ENCODE assay signal across 25 cellular contexts in genomic region chr2:6906165-6906751, GRCh38. TPM values are rescaled to one million over a fixed set of nuclear protein-coding genes. Genes with fewer than 3 reads are reported as not detected.
DNase-seq lines count a peak whose midpoint lies in the region; ATAC-seq and TF ChIP-seq lines count a peak whose summit lies in the region.
"Had no signal": no experiment of that assay in that cellular context is flagged by ENCODE, and none has a peak within 500 bp of the region (broad histone marks: within the 10 kb centered on the region; RNA-seq: fewer than 3 reads in every experiment).

No MANE protein-coding gene starts in this region.

- CTCF ChIA-PET in activated CD4-positive, alpha-beta T cell treated with anti-CD3 and anti-CD28 coated beads, Interleukin-2, amount 10 ng/mL, durations not matched to agents 7 days and 5 days (lab: Charles Lee) = interaction anchor here (0.7 to 4.7 kb wide), 6 partner anchors 8 to 122 kb away, joined by 3 to 20 read pairs (median 4); partner anchors contain the start of gene RNF144A
- CTCF ChIA-PET in MCF 10A (lab: Yijun Ruan, JAX) = interaction anchor here (0.7 to 3.1 kb wide), 5 partner anchors 9 to 138 kb away, joined by 3 to 20 read pairs (median 7); partner anchors contain the start of gene RNF144A

- H3K9me3 Mint-ChIP-seq in activated CD4-positive, alpha-beta T cell treated with anti-CD3 and anti-CD28 coated beads, Interleukin-2, amount 10 ng/mL, durations not matched to agents 7 days and 5 days = peaks cover 62% of the 10 kb centered on the region
- H3K9me3 Mint-ChIP-seq in activated T-helper 1 cell treated with anti-CD3 and anti-CD28 coated beads, Interleukin-12 subunit alpha, Interleukin-12 subunit beta, Interleukin-2, Interleukin-4 antibody, amounts not matched to agents 30 ng/mL and 10 ng/mL and 1 ng/mL, durations not matched to agents 14 hours and 24 hours and 36 hours = peaks cover 21% of the 10 kb centered on the region
- H3K9me3 Mint-ChIP-seq in MCF 10A (ENCODE audit: unreplicated experiment) = peaks cover 11% of the 10 kb centered on the region

- ATAC-seq in left colon = peak; percentile 78
- ATAC-seq: heart left ventricle, right cardiac atrium had no signal

- BruUV-seq in MCF 10A (replicated peaks; lab: Mats Ljungman, UMichigan) = no TSS peak

- peaks cover 92% of the 10 kb centered on the region for H3K36me3 Mint-ChIP-seq in activated CD4-positive, alpha-beta T cell treated with anti-CD3 and anti-CD28 coated beads, Interleukin-2, amount 10 ng/mL, durations not matched to agents 7 days and 5 days (ENCODE audit: low read depth)
- H3K36me3 Mint-ChIP-seq in activated T-helper 1 cell treated with anti-CD3 and anti-CD28 coated beads, Interleukin-12 subunit alpha, Interleukin-12 subunit beta, Interleukin-2, Interleukin-4 antibody, amounts not matched to agents 30 ng/mL and 10 ng/mL and 1 ng/mL, durations not matched to agents 14 hours and 24 hours and 36 hours (ENCODE audit: low read depth) = peaks cover 38% of the 10 kb centered on the region
- H3K36me3 Mint-ChIP-seq in MCF 10A (ENCODE audit: insufficient read depth, unreplicated experiment) = no peaks in the 10 kb centered on the region

- H3K4me3 Mint-ChIP-seq in activated CD4-positive, alpha-beta T cell treated with anti-CD3 and anti-CD28 coated beads, Interleukin-2, amount 10 ng/mL, durations not matched to agents 7 days and 5 days = no peak overlapping the region
- peak overlapping the region; percentile 27 for H3K4me3 Mint-ChIP-seq in activated T-helper 1 cell treated with anti-CD3 and anti-CD28 coated beads, Interleukin-12 subunit alpha, Interleukin-12 subunit beta, Interleukin-2, Interleukin-4 antibody, amounts not matched to agents 30 ng/mL and 10 ng/mL and 1 ng/mL, durations not matched to agents 14 hours and 24 hours and 36 hours
- H3K4me3 Mint-ChIP-seq in MCF 10A (ENCODE audit: unreplicated experiment) = no peak overlapping the region
- H3K4me3 Mint-ChIP-seq: mesothelial cell of epicardium, nephron progenitor cell had no signal

- POLR2A ChIA-PET in activated CD4-positive, alpha-beta T cell treated with anti-CD3 and anti-CD28 coated beads, Interleukin-2, amount 10 ng/mL, durations not matched to agents 7 days and 5 days (lab: Charles Lee) = interaction anchor here (0.7 kb wide), 1 partner anchor 24 kb away, joined by 3 read pairs; no protein-coding TSS in a partner anchor
- POLR2A ChIA-PET in MCF 10A (lab: Yijun Ruan, JAX) = no interaction called here

- H3K27ac Mint-ChIP-seq in activated CD4-positive, alpha-beta T cell treated with anti-CD3 and anti-CD28 coated beads, Interleukin-2, amount 10 ng/mL, durations not matched to agents 7 days and 5 days = peak overlapping the region; percentile 60
- peak overlapping the region; percentile 57 for H3K27ac Mint-ChIP-seq in activated T-helper 1 cell treated with anti-CD3 and anti-CD28 coated beads, Interleukin-12 subunit alpha, Interleukin-12 subunit beta, Interleukin-2, Interleukin-4 antibody, amounts not matched to agents 30 ng/mL and 10 ng/mL and 1 ng/mL, durations not matched to agents 14 hours and 24 hours and 36 hours
- no peak overlapping the region for H3K27ac Mint-ChIP-seq in MCF 10A (ENCODE audit: low read depth, unreplicated experiment)
- H3K27ac Mint-ChIP-seq: mesothelial cell of epicardium, nephron progenitor cell had no signal

- H3K4me1 Mint-ChIP-seq in activated CD4-positive, alpha-beta T cell treated with anti-CD3 and anti-CD28 coated beads, Interleukin-2, amount 10 ng/mL, durations not matched to agents 7 days and 5 days = peaks cover 70% of the 10 kb centered on the region
- peaks cover 61% of the 10 kb centered on the region for H3K4me1 Mint-ChIP-seq in activated T-helper 1 cell treated with anti-CD3 and anti-CD28 coated beads, Interleukin-12 subunit alpha, Interleukin-12 subunit beta, Interleukin-2, Interleukin-4 antibody, amounts not matched to agents 30 ng/mL and 10 ng/mL and 1 ng/mL, durations not matched to agents 14 hours and 24 hours and 36 hours (ENCODE audit: low read depth)
- H3K4me1 Mint-ChIP-seq in MCF 10A (ENCODE audit: insufficient read depth, unreplicated experiment) = no peaks in the 10 kb centered on the region
- H3K4me1 Mint-ChIP-seq: mesothelial cell of epicardium, nephron progenitor cell had no signal

- no peak for DNase-seq in activated CD4-positive, alpha-beta T cell treated with anti-CD3 and anti-CD28 coated beads, Interleukin-2, amount 10 ng/mL, durations not matched to agents 7 days and 5 days
- no peak for DNase-seq in activated CD4-positive, alpha-beta T cell treated with anti-CD3 and anti-CD28 coated beads for 1 hour
- DNase-seq in NCI-H1105 treated with DMSO at 0.1 percent for 48 hours (lab: John Stamatoyannopoulos, UW) = peak; percentile 47
- no peak for DNase-seq in activated T-helper 1 cell treated with anti-CD3 and anti-CD28 coated beads, Interleukin-12 subunit alpha, Interleukin-12 subunit beta, Interleukin-2, Interleukin-4 antibody, amounts not matched to agents 30 ng/mL and 10 ng/mL and 1 ng/mL, durations not matched to agents 14 hours and 24 hours and 36 hours (ENCODE audit: low spot score)
- no peak for DNase-seq in left colon
- DNase-seq in glomerular visceral epithelial cell (ENCODE audit: extremely low spot score) = no peak
- DNase-seq in iPS-NIHi11 (ENCODE audit: low spot score) = no peak
- DNase-seq in MCF 10A (ENCODE audit: unreplicated experiment) = no peak
- DNase-seq: ACHN; activated CD4-positive, alpha-beta T cell treated with anti-CD3 and anti-CD28 coated beads, Interleukin-2, amount 50 U/mL, for 48 hours; anterior cingulate cortex; dorsolateral prefrontal cortex; EL; heart left ventricle; KBM-7; left ventricle myocardium inferior; NCI-H187; NCI-H226; nephron progenitor cell; NK-92 treated with Interleukin-12 subunit alpha and Interleukin-12 subunit beta, amount 100 ng/mL, for 24 hours; Peyer's patch; right cardiac atrium; SJCRH30; upper lobe of left lung had no signal

- no peak for TF ChIP-seq CTCF in MCF 10A (IDR thresholded peaks at IDR 0.05; ENCODE audit: unreplicated experiment)

- no peaks in the 10 kb centered on the region for H3K27me3 Mint-ChIP-seq in activated CD4-positive, alpha-beta T cell treated with anti-CD3 and anti-CD28 coated beads, Interleukin-2, amount 10 ng/mL, durations not matched to agents 7 days and 5 days
- H3K27me3 Mint-ChIP-seq in activated T-helper 1 cell treated with anti-CD3 and anti-CD28 coated beads, Interleukin-12 subunit alpha, Interleukin-12 subunit beta, Interleukin-2, Interleukin-4 antibody, amounts not matched to agents 30 ng/mL and 10 ng/mL and 1 ng/mL, durations not matched to agents 14 hours and 24 hours and 36 hours (ENCODE audit: insufficient read depth) = peaks cover 8% of the 10 kb centered on the region
- H3K27me3 Mint-ChIP-seq in MCF 10A (ENCODE audit: insufficient read depth, unreplicated experiment) = peaks cover 81% of the 10 kb centered on the region

- intact Hi-C loops in activated T-helper 1 cell treated with anti-CD3 and anti-CD28 coated beads, Interleukin-12 subunit alpha, Interleukin-12 subunit beta, Interleukin-2, Interleukin-4 antibody, amounts not matched to agents 30 ng/mL and 10 ng/mL and 1 ng/mL, durations not matched to agents 14 hours and 24 hours and 36 hours (cut with micrococcal nuclease) = loop anchor here (1.0 kb wide), 1 partner anchor 11 kb away; the partner anchor contains the start of gene RNF144A
- intact Hi-C loops in left colon (cut with DNase I, micrococcal nuclease) = no loop called here
- intact Hi-C loops in MCF 10A (cut with micrococcal nuclease) = no loop called here

RNA-seq across cellular contexts. Expression of gene RNF144A, which starts 11.0 kb away (rescaled TPM):
- 100 to 1,000 TPM in 1 of 2 experiments, 10 to 100 TPM in 1; 89.6 to 101 TPM for total RNA-seq in activated CD4-positive, alpha-beta T cell treated with anti-CD3 and anti-CD28 coated beads, Interleukin-2, amount 10 ng/mL, durations not matched to agents 7 days and 5 days
- 14.4 and 16.6 TPM in 2 replicates for total RNA-seq in activated T-helper 1 cell treated with anti-CD3 and anti-CD28 coated beads, Interleukin-12 subunit alpha, Interleukin-12 subunit beta, Interleukin-2, Interleukin-4 antibody, amounts not matched to agents 30 ng/mL and 10 ng/mL and 1 ng/mL, durations not matched to agents 14 hours and 24 hours and 36 hours
- total RNA-seq in left colon (10 to 100 TPM; 20.7 to 21.2 TPM), MCF 10A (2022) (0.21 and 0.47 TPM in 2 replicates)

RNA-seq across cellular contexts. Expression of gene RSAD2, which starts 28.7 kb away (rescaled TPM):
- total RNA-seq in activated CD4-positive, alpha-beta T cell treated with anti-CD3 and anti-CD28 coated beads, Interleukin-2, amount 10 ng/mL, durations not matched to agents 7 days and 5 days = 100 to 1,000 TPM; 100 to 101 TPM
- 2.2 and 2.4 TPM in 2 replicates for total RNA-seq in activated T-helper 1 cell treated with anti-CD3 and anti-CD28 coated beads, Interleukin-12 subunit alpha, Interleukin-12 subunit beta, Interleukin-2, Interleukin-4 antibody, amounts not matched to agents 30 ng/mL and 10 ng/mL and 1 ng/mL, durations not matched to agents 14 hours and 24 hours and 36 hours
- total RNA-seq in left colon (10 to 100 TPM in 1 of 2 donors, 1 to 10 TPM in 1; 7.8 to 10.9 TPM), MCF 10A (2022) (0.09 TPM in 1 of 2 replicates, not detected in the other)
- total RNA-seq: SJCRH30 had no signal

RNA-seq across cellular contexts. Expression of gene CMPK2, which starts 40.6 kb away (rescaled TPM):
- 10 to 100 TPM; 94.3 to 96.0 TPM for total RNA-seq in activated CD4-positive, alpha-beta T cell treated with anti-CD3 and anti-CD28 coated beads, Interleukin-2, amount 10 ng/mL, durations not matched to agents 7 days and 5 days
- total RNA-seq in activated T-helper 1 cell treated with anti-CD3 and anti-CD28 coated beads, Interleukin-12 subunit alpha, Interleukin-12 subunit beta, Interleukin-2, Interleukin-4 antibody, amounts not matched to agents 30 ng/mL and 10 ng/mL and 1 ng/mL, durations not matched to agents 14 hours and 24 hours and 36 hours = 4.1 and 7.4 TPM in 2 replicates
- 10 to 100 TPM in 1 of 2 donors, 1 to 10 TPM in 1; 4.6 to 12.0 TPM for total RNA-seq in left colon
- total RNA-seq in MCF 10A (2022) = 0.40 TPM in 1 of 2 replicates, not detected in the other
- total RNA-seq: SJCRH30 had no signal

Comparison
In these comparisons a context has a peak if more than half of its experiments do, and no peak if none do; other contexts are left out.
1. RNA of gene RNF144A, which starts 11.0 kb away (total RNA-seq): 89.6 to 101 TPM in activated CD4-positive, alpha-beta T cell treated with anti-CD3 and anti-CD28 coated beads, Interleukin-2, amount 10 ng/mL, durations not matched to agents 7 days and 5 days, 20.7 to 21.2 TPM in left colon and 14.4 to 16.6 TPM in activated T-helper 1 cell treated with anti-CD3 and anti-CD28 coated beads, Interleukin-12 subunit alpha, Interleukin-12 subunit beta, Interleukin-2, Interleukin-4 antibody, amounts not matched to agents 30 ng/mL and 10 ng/mL and 1 ng/mL, durations not matched to agents 14 hours and 24 hours and 36 hours; 0.21 to 0.47 TPM in MCF 10A; every median in the first group is over 10 times any median in the second.
2. RNA of gene RSAD2, which starts 28.7 kb away (total RNA-seq): 100 to 101 TPM in activated CD4-positive, alpha-beta T cell treated with anti-CD3 and anti-CD28 coated beads, Interleukin-2, amount 10 ng/mL, durations not matched to agents 7 days and 5 days; 7.8 to 10.9 TPM in left colon, 2.2 to 2.4 TPM in activated T-helper 1 cell treated with anti-CD3 and anti-CD28 coated beads, Interleukin-12 subunit alpha, Interleukin-12 subunit beta, Interleukin-2, Interleukin-4 antibody, amounts not matched to agents 30 ng/mL and 10 ng/mL and 1 ng/mL, durations not matched to agents 14 hours and 24 hours and 36 hours and 0.09 TPM in MCF 10A; every median in the first group is over 4 times any median in the second.
3. RNA of gene CMPK2, which starts 40.6 kb away (total RNA-seq): 94.3 to 96.0 TPM in activated CD4-positive, alpha-beta T cell treated with anti-CD3 and anti-CD28 coated beads, Interleukin-2, amount 10 ng/mL, durations not matched to agents 7 days and 5 days; 4.6 to 12.0 TPM in left colon, 4.1 to 7.4 TPM in activated T-helper 1 cell treated with anti-CD3 and anti-CD28 coated beads, Interleukin-12 subunit alpha, Interleukin-12 subunit beta, Interleukin-2, Interleukin-4 antibody, amounts not matched to agents 30 ng/mL and 10 ng/mL and 1 ng/mL, durations not matched to agents 14 hours and 24 hours and 36 hours and 0.40 TPM in MCF 10A; every median in the first group is over 4 times any median in the second.